20 cellular contexts compared by ENCODE assay signal in the genomic region with DNA sequence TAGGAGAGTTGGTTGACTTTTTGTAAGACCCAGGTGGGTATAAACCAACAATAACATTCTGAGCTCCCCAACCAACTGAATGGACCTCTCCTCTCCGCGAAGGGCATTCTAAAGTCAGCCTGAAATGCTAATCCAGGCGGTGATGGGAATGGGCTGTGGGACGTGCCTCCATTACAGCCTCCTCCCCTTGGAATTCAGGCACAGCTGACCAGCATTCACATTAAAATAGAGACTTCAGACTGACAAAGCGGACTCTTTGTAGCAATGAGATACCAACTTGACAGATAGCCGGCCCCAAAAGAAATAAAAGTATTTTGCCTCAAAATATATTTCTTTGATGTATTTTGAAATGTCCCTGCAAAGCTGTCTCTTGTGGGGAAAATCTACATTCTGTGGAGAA.
DNase-seq lines count a peak whose midpoint lies in the region; ATAC-seq and TF ChIP-seq lines count a peak whose summit lies in the region.
"Had no signal": no experiment of that assay in that cellular context is flagged by ENCODE, and none has a peak within 500 bp of the region (broad histone marks: within the 10 kb centered on the region; RNA-seq: fewer than 3 reads in every experiment).

No MANE protein-coding gene starts in this region.

- peak overlapping the region; percentile 33; the same call in 1 of the 2 replicates for H3K4me3 Mint-ChIP-seq in WTC11
- H3K4me3 Mint-ChIP-seq: CD8-positive, alpha-beta memory T cell had no signal

- no peak overlapping the region for H3K4ac ChIP-seq in neuronal stem cell (ENCODE audit: low read length)

- no peak overlapping the region for H3K27ac Mint-ChIP-seq in WTC11
- H3K27ac Mint-ChIP-seq: CD8-positive, alpha-beta memory T cell had no signal

- no peak overlapping the region for H3K27ac ChIP-seq in iPS-20b (ENCODE audit: low read length)
- H3K27ac ChIP-seq in neuronal stem cell (replicated peaks; ENCODE audit: low read length), result no peak overlapping the region
- H3K27ac ChIP-seq: C4-2B had no signal

- H3K23ac ChIP-seq in neuronal stem cell (ENCODE audit: low read depth, low read length, poor library complexity), result no peak overlapping the region

- H3K36me3 Mint-ChIP-seq in WTC11, result peaks cover 8% of the 10 kb centered on the region
- H3K36me3 Mint-ChIP-seq: CD8-positive, alpha-beta memory T cell had no signal

- POLR2A ChIA-PET in WTC11 (lab: Charles Lee), result no interaction called here

- no CpG with 5 or more reads among the region's 6 CpGs for WGBS in neuronal stem cell (ENCODE audit: extremely low coverage in 2 of 2, insufficient read length in 2 of 2, insufficient replicate concordance in 1 of 2), 2 donors

- peaks cover 10% of the 10 kb centered on the region for H3K9me3 Mint-ChIP-seq in WTC11

- no peak overlapping the region for H3K14ac ChIP-seq in neuronal stem cell (ENCODE audit: low read length)

- H3K9ac ChIP-seq in iPS-20b (ENCODE audit: low read depth, low read length), result no peak overlapping the region
- H3K9ac ChIP-seq in neuronal stem cell (ENCODE audit: low read depth, low read length, poor library complexity), result no peak overlapping the region

- H3K79me1 ChIP-seq in neuronal stem cell (ENCODE audit: low read depth, low read length), result no peaks in the 10 kb centered on the region

- H2BK15ac ChIP-seq in neuronal stem cell (ENCODE audit: low read length), result no peak overlapping the region

- no peak overlapping the region for H2AK5ac ChIP-seq in neuronal stem cell (ENCODE audit: low read depth, low read length)

- no peak overlapping the region for H4K91ac ChIP-seq in neuronal stem cell (ENCODE audit: low read depth, low read length, poor library complexity)

- DNase-seq in H7 (peak; percentile 69), WTC11 (ENCODE audit: low spot score) (peak; percentile 54), neuronal stem cell (ENCODE audit: low spot score) (no peak), amygdala (lab: John Stamatoyannopoulos, UW) (no peak)
- DNase-seq: Calu3; CD8-positive, alpha-beta memory T cell; DMS153; HCEC 1CT; Karpas-422; NCI-H1417; NCI-H1694 treated with DMSO at 0.1 percent for 48 hours; NCI-H2081 treated with DMSO at 0.1 percent for 48 hours; NCI-H2171 treated with DMSO at 0.1 percent for 48 hours; NCI-H446; NCI-H526 had no signal

- H3K18ac ChIP-seq in neuronal stem cell (ENCODE audit: low read length), result peak overlapping the region; percentile 71

- no peak for TF ChIP-seq CTCF in WTC11 (IDR thresholded peaks at IDR 0.05)

- CTCF ChIA-PET in WTC11 (lab: Charles Lee), result interaction anchor here (2.7 kb wide), 1 partner anchor 100 kb away, joined by 10 read pairs; no protein-coding TSS in a partner anchor

- H3K36me3 ChIP-seq in H7 (replicated peaks; ENCODE audit: control insufficient read depth, insufficient read depth, low read length), result no peaks in the 10 kb centered on the region
- H3K36me3 ChIP-seq in iPS-20b (ENCODE audit: insufficient read depth, low read depth, low read length), result no peaks in the 10 kb centered on the region
- no peaks in the 10 kb centered on the region for H3K36me3 ChIP-seq in neuronal stem cell (replicated peaks in 1 of 2; ENCODE audit: control insufficient read depth in 2 of 2, insufficient read depth in 2 of 2, low read length in 2 of 2)

- H3K4me3 ChIP-seq in H7 (ENCODE audit: insufficient read depth, low read depth, low read length) (no peak overlapping the region), iPS-20b (ENCODE audit: low read length) (peak overlapping the region; percentile 32; the same call in 1 of the 2 replicates), neuronal stem cell (ENCODE audit: low read length in 2 of 2) (no peak overlapping the region)

- peaks cover 15% of the 10 kb centered on the region for H3K4me1 ChIP-seq in iPS-20b (ENCODE audit: insufficient read depth, low read length)
- peaks cover 5 to 9% of the 10 kb centered on the region in 2 donors for H3K4me1 ChIP-seq in neuronal stem cell (ENCODE audit: control insufficient read depth in 2 of 2, insufficient read depth in 1 of 2, low read depth in 1 of 2, low read length in 2 of 2)

- no peak overlapping the region for H2BK120ac ChIP-seq in neuronal stem cell (ENCODE audit: low read depth, low read length)

- H3K27me3 ChIP-seq in H7 (ENCODE audit: control insufficient read depth, insufficient read depth, low read length) (no peaks in the 10 kb centered on the region), iPS-20b (ENCODE audit: insufficient read depth, low read length) (peaks cover 6% of the 10 kb centered on the region; the same call in 1 of the 2 replicates), neuronal stem cell (ENCODE audit: control insufficient read depth in 3 of 3, insufficient read depth in 3 of 3, low read depth in 1 of 3, low read length in 3 of 3) (no peaks in the 10 kb centered on the region)

- ATAC-seq in WTC11 (peak; percentile 91), GM19397 (IDR thresholded peaks at IDR 0.05; ENCODE audit: unreplicated experiment) (no peak), GM18907 (IDR thresholded peaks at IDR 0.05; ENCODE audit: unreplicated experiment) (no peak)
- ATAC-seq: Right ventricle myocardium inferior had no signal

- H2AFZ ChIP-seq in neuronal stem cell (ENCODE audit: low read length), result no peak overlapping the region

- no peak overlapping the region for H3K4me2 ChIP-seq in neuronal stem cell (ENCODE audit: insufficient read depth, low read length, poor library complexity, severe bottlenecking)

- H2BK5ac ChIP-seq in neuronal stem cell (ENCODE audit: low read length), result no peak overlapping the region

- no peak overlapping the region for H4K8ac ChIP-seq in neuronal stem cell (ENCODE audit: low read depth, low read length)

- H3K9me3 ChIP-seq in iPS-20b (ENCODE audit: insufficient read depth, low read depth, low read length), result peaks cover 3% of the 10 kb centered on the region; the same call in 1 of the 2 replicates
- H3K9me3 ChIP-seq in neuronal stem cell (replicated peaks in 1 of 2; ENCODE audit: control insufficient read depth in 2 of 2, insufficient read depth in 1 of 2, low read depth in 1 of 2, low read length in 2 of 2), result peaks cover 2% of the 10 kb centered on the region in 2 donors

- peaks cover 43% of the 10 kb centered on the region for H3K4me1 Mint-ChIP-seq in WTC11
- H3K4me1 Mint-ChIP-seq: CD8-positive, alpha-beta memory T cell had no signal

- peaks cover 3% of the 10 kb centered on the region for H3K27me3 Mint-ChIP-seq in WTC11 (ENCODE audit: low read depth)

- H2BK12ac ChIP-seq in neuronal stem cell (ENCODE audit: low read length), result no peak overlapping the region

TF ChIP-seq in WTC11, 78 proteins besides CTCF, POLR2A, EP300 and RAD21:
- TF ChIP-seq TEAD1 (CRISPR knock-in tag; IDR thresholded peaks at IDR 0.05) (peak; percentile 96; the same call in 1 of the 2 replicates), ETV6 (CRISPR knock-in tag; IDR thresholded peaks at IDR 0.05) (0 out of 2 replicates have a peak, but pooled peaks have one; percentile 18), KAT7 (CRISPR knock-in tag; IDR thresholded peaks at IDR 0.05; ENCODE audit: borderline replicate concordance) (no peak), NR1H2 (CRISPR knock-in tag; IDR thresholded peaks at IDR 0.05) (no peak), CBFB (CRISPR knock-in tag; IDR thresholded peaks at IDR 0.05; ENCODE audit: low read depth) (no peak), FOXK1 (CRISPR knock-in tag; IDR thresholded peaks at IDR 0.05) (0 out of 2 replicates have a peak, but pooled peaks have one; percentile 32), TEAD4 (CRISPR knock-in tag; IDR thresholded peaks at IDR 0.05) (peak; percentile 85), JAZF1 (CRISPR knock-in tag; IDR thresholded peaks at IDR 0.05) (no peak)

Comparison
In these comparisons a context has a peak if more than half of its experiments do, and no peak if none do; other contexts are left out.
1. DNase-seq: peak in H7 (single experiment) and WTC11 (single experiment); none in neuronal stem cell (single experiment) and amygdala (0 of 56).